In genomic region chr1:41524676-41525675, GRCh38 we compare ENCODE assay signal across 31 cellular contexts. TPM values are rescaled to one million over a fixed set of nuclear protein-coding genes. Genes with fewer than 3 reads are reported as not detected.
"Had no signal": no experiment of that assay in that cellular context is flagged by ENCODE, and none has a peak within 500 bp of the region (broad histone marks: within the 10 kb centered on the region; RNA-seq: fewer than 3 reads in every experiment).

No MANE protein-coding gene starts in this region.

- H3K36me3 Mint-ChIP-seq: mesothelial cell of epicardium had no signal

- H3K4me2 ChIP-seq: smooth muscle cell had no signal

- H3K27me3 ChIP-seq: dorsolateral prefrontal cortex, gastrocnemius medialis, pancreas, right lobe of liver, stomach, testis, tibial artery, upper lobe of left lung had no signal

- H3K9me3 Mint-ChIP-seq: mesothelial cell of epicardium had no signal

- H3K4me3 Mint-ChIP-seq: endodermal cell; mesothelial cell of epicardium; naive B cell; natural killer cell treated with Interleukin-12 subunit alpha and Interleukin-12 subunit beta and Interleukin-15 and Interleukin-18, amount 100 ng/mL, for 72 hours had no signal

- H3K4me1 ChIP-seq: gastrocnemius medialis, pancreas, right lobe of liver, stomach, testis, tibial artery, upper lobe of left lung had no signal

- H3K27ac ChIP-seq: epithelial cell of prostate, gastrocnemius medialis, pancreas, right lobe of liver, stomach, testis, tibial artery, upper lobe of left lung had no signal

- DNase-seq: effector CD4-positive, alpha-beta T cell; endodermal cell; foreskin fibroblast; gastrocnemius medialis; head of caudate nucleus; mesenchymal stem cell; naive B cell; occipital lobe; retina; right lobe of liver; stimulated activated CD4-positive, alpha-beta T cell treated with anti-CD3 and anti-CD28 coated beads, Interleukin-12 subunit alpha, Interleukin-12 subunit beta, amount 100 ng/mL, for 4 hours; stimulated activated CD4-positive, alpha-beta T cell treated with anti-CD3 and anti-CD28 coated beads, Interleukin-1b, Interleukin-23, amount 100 ng/mL, for 48 hours; stimulated activated CD4-positive, alpha-beta T cell treated with anti-CD3 and anti-CD28 coated beads, Interleukin-4, amount 100 ng/mL, for 1 hour; stimulated activated CD8-positive, alpha-beta memory T cell treated with anti-CD3 and anti-CD28 coated beads, Interleukin-4, amount 100 ng/mL, for 48 hours; stimulated activated naive CD4-positive, alpha-beta T cell treated with Interleukin-2 at 50 U/mL for 16 hours; stomach; testis; tibial artery; upper lobe of left lung had no signal

- H3K9me3 ChIP-seq: gastrocnemius medialis, mucosa of descending colon, pancreas, right lobe of liver, stomach, testis, tibial artery, upper lobe of left lung had no signal

- ATAC-seq: esophagus mucosa; gastrocnemius medialis; left lobe of liver; mucosa of descending colon; natural killer cell treated with Interleukin-12 subunit alpha and Interleukin-12 subunit beta and Interleukin-15 and Interleukin-18, amount 100 ng/mL, for 72 hours; pancreas; right lobe of liver had no signal

- H3K27me3 Mint-ChIP-seq: naive B cell; natural killer cell treated with Interleukin-12 subunit alpha and Interleukin-12 subunit beta and Interleukin-15 and Interleukin-18, amount 100 ng/mL, for 72 hours had no signal

- H3K27ac Mint-ChIP-seq: endodermal cell; mesothelial cell of epicardium; natural killer cell treated with Interleukin-12 subunit alpha and Interleukin-12 subunit beta and Interleukin-15 and Interleukin-18, amount 100 ng/mL, for 72 hours had no signal

- H3K4me1 Mint-ChIP-seq: endodermal cell had no signal

- H3K36me3 ChIP-seq: gastrocnemius medialis, pancreas, right lobe of liver had no signal

- H3K4me3 ChIP-seq: dorsolateral prefrontal cortex, gastrocnemius medialis, mucosa of descending colon, pancreas, right lobe of liver, smooth muscle cell, stomach, testis, tibial artery, upper lobe of left lung had no signal

RNA-seq across cellular contexts. Expression of gene EDN2, which starts 40.5 kb away (rescaled TPM):
- total RNA-seq: endodermal cell; gastrocnemius medialis; left lobe of liver; lung microvascular endothelial cell; natural killer cell treated with Interleukin-12 subunit alpha and Interleukin-12 subunit beta and Interleukin-15 and Interleukin-18, amount 100 ng/mL, for 72 hours; occipital lobe; posterior vena cava; pulmonary artery endothelial cell; smooth muscle cell; testis had no signal
- polyA plus RNA-seq: smooth muscle cell had no signal
